ENCODE assay signal across 8 cellular contexts in genomic region chr5:100890514-100891008, GRCh38. TPM values are rescaled to one million over a fixed set of nuclear protein-coding genes. Genes with fewer than 3 reads are reported as not detected.
DNase-seq lines count a peak whose midpoint lies in the region; ATAC-seq, FAIRE-seq and TF ChIP-seq lines count a peak whose summit lies in the region.

No MANE protein-coding gene starts in this region.

- peak overlapping the region; percentile 94 for H3K27ac Mint-ChIP-seq in activated naive CD8-positive, alpha-beta T cell

- H3K4me1 Mint-ChIP-seq in activated naive CD8-positive, alpha-beta T cell (ENCODE audit: low read depth), result peaks cover 68% of the 10 kb centered on the region

- CTCF ChIA-PET in A549 (lab: Yijun Ruan, JAX), result no interaction called here

- H3K9me3 Mint-ChIP-seq in activated naive CD8-positive, alpha-beta T cell (ENCODE audit: low read depth), result no peaks in the 10 kb centered on the region

- TF ChIP-seq EP300 in A549 (IDR thresholded peaks at IDR 0.05), result no peak

- H3K27ac ChIP-seq in A549 (peak overlapping the region in 1 of 2 experiments; percentile 10; a peak in 1 of 6 replicates), skin epidermis (peak overlapping the region in 16 of 21 experiments; percentile 6 to 81 (median 50)), vagina (no peak overlapping the region)

- H3K4me3 ChIP-seq in A549 (peak overlapping the region; percentile 33), skin epidermis (peak overlapping the region in 2 of 7 experiments; percentile 2 to 10), vagina (peak overlapping the region in 1 of 2 donors; percentile 15)

- ATAC-seq in A549, result peak in 1 of 2 experiments; percentile 63; a peak in 2 of 6 replicates
- peak; percentile 74 for ATAC-seq in GM19372 (IDR thresholded peaks at IDR 0.05; ENCODE audit: low read depth, unreplicated experiment)
- peak; percentile 72 for ATAC-seq in HG03378 (IDR thresholded peaks at IDR 0.05; ENCODE audit: unreplicated experiment)

- POLR2A ChIA-PET in A549 (lab: Yijun Ruan, JAX), result no interaction called here

- H3K4me1 ChIP-seq in A549 (peaks cover 6% of the 10 kb centered on the region; the same call in 1 of the 3 replicates), vagina (no peaks in the 10 kb centered on the region)

- no peaks in the 10 kb centered on the region for H3K9me3 ChIP-seq in A549
- H3K9me3 ChIP-seq in vagina, result no peaks in the 10 kb centered on the region

- no peaks in the 10 kb centered on the region for H3K27me3 Mint-ChIP-seq in activated naive CD8-positive, alpha-beta T cell

- 5% methylated on average over 3 of the region's 3 CpGs for WGBS in A549 (ENCODE audit: missing lambda C conversion rate)

- TF ChIP-seq RAD21 in A549 (conservative IDR thresholded peaks at IDR 0.05 in 1 of 2, IDR thresholded peaks at IDR 0.05 in 1 of 2), result no peak

- H3K36me3 Mint-ChIP-seq in activated naive CD8-positive, alpha-beta T cell, result peaks cover 25% of the 10 kb centered on the region

- TF ChIP-seq CTCF in A549 (IDR thresholded peaks at IDR 0.05) (no peak), vagina (IDR thresholded peaks at IDR 0.05) (no peak)

- H3K36me3 ChIP-seq in vagina, result no peaks in the 10 kb centered on the region

- intact Hi-C loops in vagina (cut with DNase I), result no loop called here

- H3K4me3 Mint-ChIP-seq in activated naive CD8-positive, alpha-beta T cell, result peak overlapping the region; percentile 77

- FAIRE-seq in A549 (lab: Jason Lieb, UNC), result no peak

- DNase-seq in A549 (ENCODE audit: low read depth in 1 of 2, low spot score in 1 of 2), result peak in 1 of 2 experiments; percentile 25
- no peak for DNase-seq in vagina (ENCODE audit: extremely low spot score in 2 of 2)
- no peak for DNase-seq in NK-92 (lab: John Stamatoyannopoulos, UW; ENCODE audit: unreplicated experiment)
- no peak for DNase-seq in ureter (ENCODE audit: low spot score)

- no peaks in the 10 kb centered on the region for H3K27me3 ChIP-seq in vagina

- peak overlapping the region; percentile 76 for H3K4me2 ChIP-seq in A549

- no peak for TF ChIP-seq POLR2A in A549 (IDR thresholded peaks at IDR 0.05; ENCODE audit: low read length)
- no peak for TF ChIP-seq POLR2A in vagina (IDR thresholded peaks at IDR 0.05)

TF ChIP-seq in A549, 52 proteins besides CTCF, POLR2A, EP300 and RAD21:
- TF ChIP-seq MYC (IDR thresholded peaks at IDR 0.05; ENCODE audit: borderline replicate concordance, low read length) (no peak), ZNF302 (CRISPR knock-in tag; IDR thresholded peaks at IDR 0.05) (no peak), CEBPB (IDR thresholded peaks at IDR 0.05) (peak in 1 of 2 experiments; percentile 72; a peak in 1 of 4 replicates), RARB (CRISPR knock-in tag; IDR thresholded peaks at IDR 0.05) (no peak), ELK1 (IDR thresholded peaks at IDR 0.05; ENCODE audit: low read depth, low read length) (no peak), ZSCAN20 (CRISPR knock-in tag; IDR thresholded peaks at IDR 0.05) (no peak), NFE2L2 (conservative IDR thresholded peaks at IDR 0.05; ENCODE audit: low read length) (no peak), CBX8 (IDR thresholded peaks at IDR 0.05) (no peak), ZC3H11A (IDR thresholded peaks at IDR 0.05) (no peak), NR3C1 (IDR thresholded peaks at IDR 0.05) (no peak), FOSL2 (IDR thresholded peaks at IDR 0.05) (no peak), FOSL2 (CRISPR knock-in tag; IDR thresholded peaks at IDR 0.05) (peak; percentile 3; the same call in 1 of the 2 replicates), HEYL (CRISPR knock-in tag; IDR thresholded peaks at IDR 0.05) (no peak), HOXB13 (CRISPR knock-in tag; IDR thresholded peaks at IDR 0.05; ENCODE audit: low read depth) (no peak), RCOR1 (IDR thresholded peaks at IDR 0.05; ENCODE audit: low read depth, low read length) (no peak), HDAC2 (IDR thresholded peaks at IDR 0.05) (no peak), RNF2 (IDR thresholded peaks at IDR 0.05; ENCODE audit: borderline replicate concordance, low read depth) (no peak), BCL3 (IDR thresholded peaks at IDR 0.05) (no peak), JUN (IDR thresholded peaks at IDR 0.05) (no peak)

RNA-seq across cellular contexts. Expression of gene ST8SIA4, which starts 12.5 kb away (rescaled TPM):
- polyA plus RNA-seq in A549 (2011; rRNA removed) (6.9 and 7.1 TPM in 2 replicates), A549 (2017; fragmentation: RNase III; extraction: RNeasy Plus Mini Kit Qiagen cat#74134 plus additional on column Dnase treatment) (0.54 to 0.85 TPM (median 0.74 TPM) in 3 replicates)
- polyA plus RNA-seq in A549 (2012; cell fraction: cytosol; rRNA removed), result 0.65 and 0.66 TPM in 2 replicates
- 0.44 and 0.80 TPM in 2 replicates for polyA plus RNA-seq in A549 (2012; cell fraction: nucleus; rRNA removed)
- polyA minus RNA-seq in A549 (2011; rRNA and poly(A)+ RNA removed), result 4.6 and 4.8 TPM in 2 replicates
- total RNA-seq in vagina (4.2 TPM), ureter (6.5 TPM)
